ENCODE assay signal across 18 cellular contexts in the genomic region with DNA sequence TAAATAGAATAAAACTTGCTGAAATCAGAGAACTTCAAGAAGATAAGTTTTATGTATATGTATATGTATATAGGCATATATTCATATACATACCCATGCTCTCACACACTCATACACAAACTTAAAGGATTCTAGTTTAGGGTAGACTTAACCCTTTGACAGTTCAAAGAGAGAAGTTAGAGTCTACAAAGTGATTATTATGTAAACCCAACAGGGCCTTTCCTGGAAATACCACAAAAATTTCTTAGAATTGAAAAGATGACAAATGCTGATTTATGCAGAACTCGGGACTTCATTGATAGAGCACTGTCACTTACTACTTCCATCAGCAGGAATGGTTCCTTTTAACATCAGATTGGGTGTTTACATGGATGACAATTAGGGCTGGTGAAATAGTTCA.
"Had no signal": no experiment of that assay in that cellular context is flagged by ENCODE, and none has a peak within 500 bp of the region (broad histone marks: within the 10 kb centered on the region; RNA-seq: fewer than 3 reads in every experiment).

No MANE protein-coding gene starts in this region.

- H3K36me3 Mint-ChIP-seq: activated naive CD4-positive, alpha-beta T cell treated with anti-CD3 and anti-CD28 coated beads, Interleukin-2, amount 10 ng/mL, durations not matched to agents 7 days and 5 days; natural killer cell treated with Interleukin-12 subunit alpha and Interleukin-12 subunit beta and Interleukin-15 and Interleukin-18, amount 100 ng/mL, for 72 hours had no signal

- DNase-seq: activated CD4-positive, alpha-beta T cell treated with anti-CD3 and anti-CD28 coated beads, Interleukin-2, amount 50 U/mL, for 48 hours; activated CD4-positive, CD25-positive, alpha-beta regulatory T cell; activated effector memory CD4-positive, alpha-beta T cell treated with Interleukin-2 at 50 U/mL for 16 hours; activated naive CD4-positive, alpha-beta T cell treated with anti-CD3 and anti-CD28 coated beads, Interleukin-2, amount 10 ng/mL, durations not matched to agents 7 days and 5 days; activated T-cell treated with anti-CD3 and anti-CD28 coated beads, Interleukin-2, amount 50 U/mL, for 24 hours; cerebellar nuclear complex; cortex of kidney; effector CD8-positive, alpha-beta T cell; gastrocnemius medialis; head of caudate nucleus; right lobe of liver; small intestine; stimulated activated CD4-positive, alpha-beta T cell treated with anti-CD3 and anti-CD28 coated beads, Interleukin-15, amount 100 ng/mL, for 24 hours; stimulated activated CD4-positive, alpha-beta T cell treated with anti-CD3 and anti-CD28 coated beads, Interleukin-2, amount 100 ng/mL, for 48 hours; SW 1271 had no signal

- H3K9me3 Mint-ChIP-seq: activated T-cell treated with anti-CD3 and anti-CD28 coated beads, Interleukin-2, amount 50 U/mL, for 24 hours; natural killer cell treated with Interleukin-12 subunit alpha and Interleukin-12 subunit beta and Interleukin-15 and Interleukin-18, amount 100 ng/mL, for 72 hours; T-helper 2 cell treated with Interferon-gamma antibody and Interleukin-4, amounts not matched to agents 5 μg/mL and 100 μg/mL, for 36 hours had no signal

- H3K27me3 Mint-ChIP-seq: activated naive CD4-positive, alpha-beta T cell treated with anti-CD3 and anti-CD28 coated beads, Interleukin-2, amount 10 ng/mL, durations not matched to agents 7 days and 5 days; activated T-cell treated with anti-CD3 and anti-CD28 coated beads, Interleukin-2, amount 50 U/mL, for 24 hours had no signal

- ATAC-seq: esophagus mucosa, gastrocnemius medialis, right lobe of liver had no signal

- H3K27ac Mint-ChIP-seq: activated T-cell treated with anti-CD3 and anti-CD28 coated beads, Interleukin-2, amount 50 U/mL, for 24 hours; natural killer cell treated with Interleukin-12 subunit alpha and Interleukin-12 subunit beta and Interleukin-15 and Interleukin-18, amount 100 ng/mL, for 72 hours; T-helper 2 cell treated with Interferon-gamma antibody and Interleukin-4, amounts not matched to agents 5 μg/mL and 100 μg/mL, for 36 hours had no signal

- H3K4me3 Mint-ChIP-seq: activated naive CD4-positive, alpha-beta T cell treated with anti-CD3 and anti-CD28 coated beads, Interleukin-2, amount 10 ng/mL, durations not matched to agents 7 days and 5 days; activated T-cell treated with anti-CD3 and anti-CD28 coated beads, Interleukin-2, amount 50 U/mL, for 24 hours; natural killer cell treated with Interleukin-12 subunit alpha and Interleukin-12 subunit beta and Interleukin-15 and Interleukin-18, amount 100 ng/mL, for 72 hours; T-helper 2 cell treated with Interferon-gamma antibody and Interleukin-4, amounts not matched to agents 5 μg/mL and 100 μg/mL, for 36 hours had no signal
